ENCODE assay signal across 1 cellular context in genomic region chr2:24471662-24472061, GRCh38.
A peak's percentile ranks its signal among the peaks of the same experiment; 100 is the strongest.
TF ChIP-seq lines count a peak whose summit lies in the region.

No MANE protein-coding gene starts in this region.

TF ChIP-seq in K562, 482 proteins besides CTCF, POLR2A, EP300 and RAD21:
- TF ChIP-seq SRSF9 (IDR thresholded peaks at IDR 0.05; ENCODE audit: borderline replicate concordance, low read depth, low read length) (no peak), PYGO2 (tag; IDR thresholded peaks at IDR 0.05) (no peak), FOXP1 (CRISPR knock-in tag; IDR thresholded peaks at IDR 0.05) (no peak), UBTF (IDR thresholded peaks at IDR 0.05; ENCODE audit: borderline replicate concordance in 1 of 2, low read depth in 2 of 2, low read length in 2 of 2) (no peak), HCFC1 (IDR thresholded peaks at IDR 0.05; ENCODE audit: low read depth, low read length) (peak; percentile 78), FOS (IDR thresholded peaks at IDR 0.05; ENCODE audit: extremely low read depth, insufficient read length) (no peak), CHD1 (IDR thresholded peaks at IDR 0.05; ENCODE audit: low read length) (no peak), ZNF143 (CRISPR knock-in tag; IDR thresholded peaks at IDR 0.05) (peak; percentile 70), ZNF12 (CRISPR knock-in tag; IDR thresholded peaks at IDR 0.05) (no peak), DACH1 (IDR thresholded peaks at IDR 0.05; ENCODE audit: partially characterized antibody) (peak; percentile 21), ZNF133 (CRISPR knock-in tag; IDR thresholded peaks at IDR 0.05) (no peak), ZNF589 (CRISPR knock-in tag; IDR thresholded peaks at IDR 0.05; ENCODE audit: low read depth) (no peak), ESRRA (IDR thresholded peaks at IDR 0.05; ENCODE audit: borderline replicate concordance, low read depth) (no peak), SRF (CRISPR knock-in tag; IDR thresholded peaks at IDR 0.05) (no peak), TBL1XR1 (IDR thresholded peaks at IDR 0.05; ENCODE audit: low read length in 2 of 2) (no peak), SIX5 (IDR thresholded peaks at IDR 0.05; ENCODE audit: borderline replicate concordance in 1 of 2, insufficient read depth in 1 of 2, low read depth in 1 of 2, low read length in 2 of 2) (peak in 1 of 2 experiments; percentile 36; a peak in 1 of 4 replicates), PKNOX1 (IDR thresholded peaks at IDR 0.05) (peak; percentile 83), KDM1A (IDR thresholded peaks at IDR 0.05) (no peak)
